1 cellular context compared by ENCODE assay signal in genomic region chr12:52901715-52902541, GRCh38.
TF ChIP-seq lines count a peak whose summit lies in the region.

No MANE protein-coding gene starts in this region.

TF ChIP-seq in K562, 482 proteins besides CTCF, POLR2A, EP300 and RAD21:
- TF ChIP-seq ZBTB11 (CRISPR knock-in tag; IDR thresholded peaks at IDR 0.05), result peak in 1 of 3 experiments; percentile 11; a peak in 1 of 6 replicates
- no peak for TF ChIP-seq BRD9 (IDR thresholded peaks at IDR 0.05; ENCODE audit: low read depth, partially characterized antibody)
- TF ChIP-seq POLR2AphosphoS5 (IDR thresholded peaks at IDR 0.05; ENCODE audit: control insufficient read depth, insufficient read depth, low read depth, low read length), result 0 out of 2 replicates have a peak, but pooled peaks have one; percentile 10
- no peak for TF ChIP-seq SREBF2 (CRISPR knock-in tag; IDR thresholded peaks at IDR 0.05)
